Comparison of ENCODE assay signal across 8 cellular contexts in the genomic region with DNA sequence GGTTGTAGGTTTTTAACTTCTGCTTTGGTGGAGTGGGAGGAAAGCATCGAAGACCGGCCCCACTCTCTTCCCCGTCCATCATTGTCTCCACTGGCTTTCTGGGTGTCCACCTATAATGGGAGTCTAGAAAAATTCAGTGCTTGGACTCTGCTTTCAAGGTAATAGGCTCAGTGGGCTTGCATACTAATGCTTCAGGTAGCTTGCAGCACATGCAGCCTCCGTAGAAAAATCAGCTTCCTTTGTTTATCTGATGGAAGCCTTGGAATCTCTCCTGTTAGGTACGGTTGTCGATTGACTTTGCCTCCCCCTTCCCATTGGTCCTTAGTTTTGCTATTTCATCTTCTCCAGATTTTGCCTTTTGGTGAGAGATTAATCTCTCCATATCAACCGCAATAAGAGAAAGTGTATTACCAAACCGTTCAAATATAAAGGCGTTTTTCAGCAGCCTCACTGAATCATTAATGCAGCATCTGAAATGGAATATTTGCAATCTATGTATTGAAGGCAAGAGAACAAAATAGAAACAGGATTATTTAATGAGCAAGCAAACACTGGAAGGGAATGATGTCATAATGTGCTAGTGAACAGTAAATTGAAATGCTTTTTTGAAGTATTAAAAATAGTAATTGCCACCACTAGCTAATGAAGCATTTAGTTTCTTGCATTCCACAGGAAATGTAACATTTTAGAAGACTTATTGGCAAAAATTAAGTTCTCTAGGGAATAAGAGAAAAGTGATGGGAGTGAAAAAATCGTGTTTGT.
DNase-seq lines count a peak whose midpoint lies in the region; ATAC-seq lines count a peak whose summit lies in the region.

No MANE protein-coding gene starts in this region.

- H3K27ac Mint-ChIP-seq in central memory CD8-positive, alpha-beta T cell (ENCODE audit: low read depth): peak overlapping the region; percentile 91

- peaks cover 41% of the 10 kb centered on the region for H3K4me1 Mint-ChIP-seq in central memory CD8-positive, alpha-beta T cell

- H3K27ac ChIP-seq in mucosa of rectum (ENCODE audit: low read depth in 2 of 2, low read length in 2 of 2): peak overlapping the region; percentile 97 to 98

- DNase-seq in DMS153 treated with DMSO at 0.1 percent for 48 hours (lab: John Stamatoyannopoulos, UW; ENCODE audit: unreplicated experiment): peak; percentile 33
- no peak for DNase-seq in DMS153 (lab: John Stamatoyannopoulos, UW)
- peak; percentile 22 for DNase-seq in NCI-H1105 (lab: John Stamatoyannopoulos, UW)
- no peak for DNase-seq in central memory CD8-positive, alpha-beta T cell (ENCODE audit: low spot score in 2 of 2)
- no peak for DNase-seq in RKO (ENCODE audit: low spot score)
- no peak for DNase-seq in NCI-H345 treated with DMSO at 0.1 percent for 48 hours (lab: John Stamatoyannopoulos, UW; ENCODE audit: unreplicated experiment)
- no peak for DNase-seq in glomerular visceral epithelial cell (ENCODE audit: extremely low spot score)

- H3K27me3 Mint-ChIP-seq in central memory CD8-positive, alpha-beta T cell: no peaks in the 10 kb centered on the region

- no peaks in the 10 kb centered on the region for H3K36me3 ChIP-seq in mucosa of rectum (ENCODE audit: control insufficient read depth in 2 of 2, insufficient read depth in 2 of 2, low read length in 2 of 2)

- peak; percentile 0 for ATAC-seq in central memory CD8-positive, alpha-beta T cell (replicated peaks; ENCODE audit: extremely low read depth, poor library complexity, severe bottlenecking)

- peak overlapping the region; percentile 90 for H3K4me3 Mint-ChIP-seq in central memory CD8-positive, alpha-beta T cell

- H3K4me3 ChIP-seq in mucosa of rectum (ENCODE audit: low read length in 2 of 2): peak overlapping the region; percentile 87

- no peaks in the 10 kb centered on the region for H3K9me3 Mint-ChIP-seq in central memory CD8-positive, alpha-beta T cell

- peaks cover 14% of the 10 kb centered on the region for H3K36me3 Mint-ChIP-seq in central memory CD8-positive, alpha-beta T cell (ENCODE audit: insufficient read depth)

- H3K9ac ChIP-seq in mucosa of rectum (ENCODE audit: low read depth in 1 of 2, low read length in 2 of 2): peak overlapping the region; percentile 85 to 96

- H3K27me3 ChIP-seq in mucosa of rectum (ENCODE audit: control insufficient read depth in 2 of 2, insufficient read depth in 2 of 2, low read length in 2 of 2): no peaks in the 10 kb centered on the region

- peaks cover 8 to 12% of the 10 kb centered on the region in 2 donors for H3K4me1 ChIP-seq in mucosa of rectum (ENCODE audit: control insufficient read depth in 2 of 2, insufficient read depth in 2 of 2, low read length in 2 of 2)

- no peaks in the 10 kb centered on the region for H3K9me3 ChIP-seq in mucosa of rectum (ENCODE audit: control insufficient read depth in 2 of 2, low read length in 2 of 2)

Comparison
In these comparisons a context has a peak if more than half of its experiments do, and no peak if none do; other contexts are left out.
1. DNase-seq: peak in DMS153 treated with DMSO at 0.1 percent for 48 hours (single experiment) and NCI-H1105 (single experiment); none in DMS153 (single experiment), central memory CD8-positive, alpha-beta T cell (0 of 2), RKO (single experiment), NCI-H345 treated with DMSO at 0.1 percent for 48 hours (single experiment) and glomerular visceral epithelial cell (single experiment).